Comparison of ENCODE assay signal across 1 cellular context in genomic region chr11:66958232-66958955, GRCh38.
TF ChIP-seq lines count a peak whose summit lies in the region.

TSS of gene PC (minus strand) at chr11:66958383. CDS start at chr11:66872159, 86,224 bp downstream.

TF ChIP-seq in HepG2, 621 proteins besides CTCF, POLR2A, EP300 and RAD21 (continued from another document and continues in another):
- TF ChIP-seq NFAT5 (CRISPR knock-in tag; IDR thresholded peaks at IDR 0.05), result peak; percentile 53; the same call in 1 of the 2 replicates
- TF ChIP-seq FOXP1 (IDR thresholded peaks at IDR 0.05), result no peak
- no peak for TF ChIP-seq FOXP1 (CRISPR knock-in tag; IDR thresholded peaks at IDR 0.05)
- peak; percentile 94 for TF ChIP-seq ZNF709 (CRISPR knock-in tag; IDR thresholded peaks at IDR 0.05)
- peak; percentile 35; the same call in 1 of the 2 replicates for TF ChIP-seq ATF3 (CRISPR knock-in tag; IDR thresholded peaks at IDR 0.05)
- TF ChIP-seq DR1 (CRISPR knock-in tag; IDR thresholded peaks at IDR 0.05), result no peak; the same call in 1 of the 2 replicates
- TF ChIP-seq ZNF235 (CRISPR knock-in tag; IDR thresholded peaks at IDR 0.05; ENCODE audit: borderline replicate concordance), result 0 out of 2 replicates have a peak, but pooled peaks have one; percentile 56
- TF ChIP-seq POGZ (CRISPR knock-in tag; IDR thresholded peaks at IDR 0.05), result peak; percentile 75
- TF ChIP-seq MLX (CRISPR knock-in tag; IDR thresholded peaks at IDR 0.05), result peak; percentile 85
- TF ChIP-seq IKZF5 (CRISPR knock-in tag; IDR thresholded peaks at IDR 0.05), result peak; percentile 70
- TF ChIP-seq ZC3H13 (CRISPR knock-in tag; IDR thresholded peaks at IDR 0.05), result peak; percentile 96
- peak; percentile 67; the same call in 1 of the 2 replicates for TF ChIP-seq ZNF431 (CRISPR knock-in tag; IDR thresholded peaks at IDR 0.05; ENCODE audit: borderline replicate concordance, low read depth)
- TF ChIP-seq ZNF761 (CRISPR knock-in tag; conservative IDR thresholded peaks at IDR 0.05), result peak; percentile 94; the same call in 1 of the 2 replicates
- peak; percentile 74; the same call in 1 of the 2 replicates for TF ChIP-seq HDAC2 (CRISPR knock-in tag; IDR thresholded peaks at IDR 0.05)
- TF ChIP-seq ZFP36L2 (CRISPR knock-in tag; IDR thresholded peaks at IDR 0.05), result 0 out of 2 replicates have a peak, but pooled peaks have one; percentile 52
- TF ChIP-seq ZBTB33 (CRISPR knock-in tag; IDR thresholded peaks at IDR 0.05), result peak; percentile 73
- TF ChIP-seq HOXA9 (CRISPR knock-in tag; IDR thresholded peaks at IDR 0.05; ENCODE audit: borderline replicate concordance), result no peak; the same call in 1 of the 2 replicates
- no peak; the same call in 1 of the 2 replicates for TF ChIP-seq THAP8 (CRISPR knock-in tag; IDR thresholded peaks at IDR 0.05; ENCODE audit: borderline replicate concordance)
- peak; percentile 35; the same call in 1 of the 2 replicates for TF ChIP-seq ZNF740 (CRISPR knock-in tag; IDR thresholded peaks at IDR 0.05)
- peak; percentile 95 for TF ChIP-seq BRF2 (CRISPR knock-in tag; IDR thresholded peaks at IDR 0.05)
- TF ChIP-seq MXI1 (IDR thresholded peaks at IDR 0.05; ENCODE audit: borderline replicate concordance, low read depth, low read length), result peak; percentile 99
- no peak for TF ChIP-seq DMTF1 (CRISPR knock-in tag; IDR thresholded peaks at IDR 0.05)
- no peak for TF ChIP-seq HNF4G (IDR thresholded peaks at IDR 0.05; ENCODE audit: borderline replicate concordance, low read depth, low read length)
- peak; percentile 26; the same call in 1 of the 2 replicates for TF ChIP-seq HNF4G (CRISPR knock-in tag; IDR thresholded peaks at IDR 0.05; ENCODE audit: borderline replicate concordance, low read depth)
- peak; percentile 77; the same call in 1 of the 2 replicates for TF ChIP-seq KMT2A (CRISPR knock-in tag; IDR thresholded peaks at IDR 0.05)
- TF ChIP-seq RAD51 (IDR thresholded peaks at IDR 0.05; ENCODE audit: borderline replicate concordance), result peak; percentile 82
- peak; percentile 88 for TF ChIP-seq ZNF18 (CRISPR knock-in tag; IDR thresholded peaks at IDR 0.05; ENCODE audit: insufficient replicate concordance)
- peak; percentile 60 for TF ChIP-seq HOXA3 (CRISPR knock-in tag; IDR thresholded peaks at IDR 0.05)
- TF ChIP-seq U2AF2 (IDR thresholded peaks at IDR 0.05; ENCODE audit: low read depth, low read length), result 0 out of 2 replicates have a peak, but pooled peaks have one; percentile 33
- 0 out of 2 replicates have a peak, but pooled peaks have one; percentile 41 for TF ChIP-seq TOE1 (CRISPR knock-in tag; IDR thresholded peaks at IDR 0.05)
- TF ChIP-seq HNF1A (IDR thresholded peaks at IDR 0.05; ENCODE audit: low read depth), result no peak
- TF ChIP-seq HNF1A (CRISPR knock-in tag; IDR thresholded peaks at IDR 0.05; ENCODE audit: borderline replicate concordance), result peak; percentile 53; the same call in 1 of the 2 replicates
- peak; percentile 87; the same call in 1 of the 2 replicates for TF ChIP-seq ZNF747 (CRISPR knock-in tag; IDR thresholded peaks at IDR 0.05; ENCODE audit: borderline replicate concordance)
- TF ChIP-seq ATRX (CRISPR knock-in tag; IDR thresholded peaks at IDR 0.05; ENCODE audit: borderline replicate concordance), result no peak
- peak; percentile 98 for TF ChIP-seq MXD1 (CRISPR knock-in tag; IDR thresholded peaks at IDR 0.05)
- TF ChIP-seq ZFP36L1 (CRISPR knock-in tag; IDR thresholded peaks at IDR 0.05), result peak; percentile 93; the same call in 1 of the 2 replicates
- TF ChIP-seq ZNF224 (CRISPR knock-in tag; IDR thresholded peaks at IDR 0.05), result peak; percentile 97; the same call in 1 of the 2 replicates
